Comparison of ENCODE assay signal across 5 cellular contexts in the genomic region with DNA sequence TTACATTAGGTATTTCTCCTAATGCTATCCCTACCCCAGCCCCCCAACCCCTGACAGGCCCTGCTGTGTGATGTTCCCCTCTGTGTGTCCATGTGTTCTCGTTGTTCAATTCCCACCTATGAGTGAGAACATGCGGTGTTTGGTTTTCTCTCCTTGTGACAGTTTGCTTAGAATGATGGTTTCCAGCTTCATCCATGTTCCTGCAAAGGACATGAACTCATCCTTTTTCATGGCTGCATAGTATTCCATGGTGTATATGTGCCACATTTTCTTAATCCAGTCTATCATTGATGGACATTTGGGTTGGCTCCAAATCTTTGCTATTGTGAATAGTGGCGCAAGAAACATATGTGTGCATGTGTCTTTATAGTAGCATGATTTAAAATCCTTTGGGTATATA. TPM values are rescaled to one million over a fixed set of nuclear protein-coding genes. Genes with fewer than 3 reads are reported as not detected.
"Had no signal": no experiment of that assay in that cellular context is flagged by ENCODE, and none has a peak within 500 bp of the region (broad histone marks: within the 10 kb centered on the region; RNA-seq: fewer than 3 reads in every experiment).

No MANE protein-coding gene starts in this region.

RNA-seq across cellular contexts. Expression of a gene that starts 58.1 kb away (rescaled TPM):
- total RNA-seq: kidney epithelial cell, lung microvascular endothelial cell, mammary epithelial cell, mesothelial cell of epicardium, myocyte had no signal
